Comparison of ENCODE assay signal across 1 cellular context in genomic region chr20:47886454-47887041, GRCh38.
TF ChIP-seq lines count a peak whose summit lies in the region.

No MANE protein-coding gene starts in this region.

TF ChIP-seq in HepG2, 621 proteins besides CTCF, POLR2A, EP300 and RAD21 (continued from another document and continues in another):
- TF ChIP-seq REST (IDR thresholded peaks at IDR 0.05; ENCODE audit: borderline replicate concordance in 1 of 2, low read depth in 1 of 2, low read length in 2 of 2), result no peak
- peak; percentile 31; the same call in 1 of the 2 replicates for TF ChIP-seq HDAC1 (CRISPR knock-in tag; IDR thresholded peaks at IDR 0.05)
- TF ChIP-seq POLR2G (IDR thresholded peaks at IDR 0.05; ENCODE audit: low read depth, low read length), result no peak
- TF ChIP-seq, protein P1, sequence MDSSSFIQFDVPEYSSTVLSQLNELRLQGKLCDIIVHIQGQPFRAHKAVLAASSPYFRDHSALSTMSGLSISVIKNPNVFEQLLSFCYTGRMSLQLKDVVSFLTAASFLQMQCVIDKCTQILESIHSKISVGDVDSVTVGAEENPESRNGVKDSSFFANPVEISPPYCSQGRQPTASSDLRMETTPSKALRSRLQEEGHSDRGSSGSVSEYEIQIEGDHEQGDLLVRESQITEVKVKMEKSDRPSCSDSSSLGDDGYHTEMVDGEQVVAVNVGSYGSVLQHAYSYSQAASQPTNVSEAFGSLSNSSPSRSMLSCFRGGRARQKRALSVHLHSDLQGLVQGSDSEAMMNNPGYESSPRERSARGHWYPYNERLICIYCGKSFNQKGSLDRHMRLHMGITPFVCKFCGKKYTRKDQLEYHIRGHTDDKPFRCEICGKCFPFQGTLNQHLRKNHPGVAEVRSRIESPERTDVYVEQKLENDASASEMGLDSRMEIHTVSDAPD (CRISPR knock-in tag; IDR thresholded peaks at IDR 0.05), result 0 out of 2 replicates have a peak, but pooled peaks have one; percentile 63
- TF ChIP-seq SAP130 (CRISPR knock-in tag; IDR thresholded peaks at IDR 0.05; ENCODE audit: low read depth), result peak; percentile 27; the same call in 1 of the 2 replicates
- TF ChIP-seq, protein P2, sequence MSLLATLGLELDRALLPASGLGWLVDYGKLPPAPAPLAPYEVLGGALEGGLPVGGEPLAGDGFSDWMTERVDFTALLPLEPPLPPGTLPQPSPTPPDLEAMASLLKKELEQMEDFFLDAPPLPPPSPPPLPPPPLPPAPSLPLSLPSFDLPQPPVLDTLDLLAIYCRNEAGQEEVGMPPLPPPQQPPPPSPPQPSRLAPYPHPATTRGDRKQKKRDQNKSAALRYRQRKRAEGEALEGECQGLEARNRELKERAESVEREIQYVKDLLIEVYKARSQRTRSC (CRISPR knock-in tag; IDR thresholded peaks at IDR 0.05; ENCODE audit: low read depth), result no peak
- peak; percentile 22 for TF ChIP-seq HNRNPLL (IDR thresholded peaks at IDR 0.05; ENCODE audit: low read depth, low read length, poor library complexity, severe bottlenecking)
- TF ChIP-seq ZFP1 (CRISPR knock-in tag; IDR thresholded peaks at IDR 0.05), result no peak
- TF ChIP-seq, protein P3, sequence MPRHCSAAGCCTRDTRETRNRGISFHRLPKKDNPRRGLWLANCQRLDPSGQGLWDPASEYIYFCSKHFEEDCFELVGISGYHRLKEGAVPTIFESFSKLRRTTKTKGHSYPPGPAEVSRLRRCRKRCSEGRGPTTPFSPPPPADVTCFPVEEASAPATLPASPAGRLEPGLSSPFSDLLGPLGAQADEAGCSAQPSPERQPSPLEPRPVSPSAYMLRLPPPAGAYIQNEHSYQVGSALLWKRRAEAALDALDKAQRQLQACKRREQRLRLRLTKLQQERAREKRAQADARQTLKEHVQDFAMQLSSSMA (CRISPR knock-in tag; IDR thresholded peaks at IDR 0.05), result peak; percentile 68; the same call in 1 of the 2 replicates
- no peak for TF ChIP-seq ZNF672 (CRISPR knock-in tag; IDR thresholded peaks at IDR 0.05)
- TF ChIP-seq ZKSCAN8 (CRISPR knock-in tag; IDR thresholded peaks at IDR 0.05; ENCODE audit: borderline replicate concordance), result no peak
- TF ChIP-seq, protein P4, sequence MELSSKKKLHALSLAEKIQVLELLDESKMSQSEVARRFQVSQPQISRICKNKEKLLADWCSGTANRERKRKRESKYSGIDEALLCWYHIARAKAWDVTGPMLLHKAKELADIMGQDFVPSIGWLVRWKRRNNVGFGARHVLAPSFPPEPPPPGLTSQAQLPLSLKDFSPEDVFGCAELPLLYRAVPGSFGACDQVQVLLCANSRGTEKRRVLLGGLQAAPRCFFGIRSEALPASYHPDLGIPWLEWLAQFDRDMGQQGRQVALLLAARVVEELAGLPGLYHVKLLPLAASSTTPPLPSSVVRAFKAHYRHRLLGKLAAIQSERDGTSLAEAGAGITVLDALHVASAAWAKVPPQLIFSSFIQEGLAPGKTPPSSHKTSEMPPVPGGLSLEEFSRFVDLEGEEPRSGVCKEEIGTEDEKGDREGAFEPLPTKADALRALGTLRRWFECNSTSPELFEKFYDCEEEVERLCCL (CRISPR knock-in tag; IDR thresholded peaks at IDR 0.05; ENCODE audit: borderline replicate concordance), result no peak
- TF ChIP-seq HNF4G (IDR thresholded peaks at IDR 0.05; ENCODE audit: borderline replicate concordance, low read depth, low read length), result no peak
- peak; percentile 37; the same call in 1 of the 2 replicates for TF ChIP-seq HNF4G (CRISPR knock-in tag; IDR thresholded peaks at IDR 0.05; ENCODE audit: borderline replicate concordance, low read depth)
- TF ChIP-seq MED8 (CRISPR knock-in tag; IDR thresholded peaks at IDR 0.05; ENCODE audit: insufficient replicate concordance), result no peak
- TF ChIP-seq, protein P5, sequence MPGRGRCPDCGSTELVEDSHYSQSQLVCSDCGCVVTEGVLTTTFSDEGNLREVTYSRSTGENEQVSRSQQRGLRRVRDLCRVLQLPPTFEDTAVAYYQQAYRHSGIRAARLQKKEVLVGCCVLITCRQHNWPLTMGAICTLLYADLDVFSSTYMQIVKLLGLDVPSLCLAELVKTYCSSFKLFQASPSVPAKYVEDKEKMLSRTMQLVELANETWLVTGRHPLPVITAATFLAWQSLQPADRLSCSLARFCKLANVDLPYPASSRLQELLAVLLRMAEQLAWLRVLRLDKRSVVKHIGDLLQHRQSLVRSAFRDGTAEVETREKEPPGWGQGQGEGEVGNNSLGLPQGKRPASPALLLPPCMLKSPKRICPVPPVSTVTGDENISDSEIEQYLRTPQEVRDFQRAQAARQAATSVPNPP (CRISPR knock-in tag; IDR thresholded peaks at IDR 0.05), result no peak
- TF ChIP-seq ZNF572 (CRISPR knock-in tag; IDR thresholded peaks at IDR 0.05), result 0 out of 2 replicates have a peak, but pooled peaks have one; percentile 64
- 0 out of 2 replicates have a peak, but pooled peaks have one; percentile 31 for TF ChIP-seq IRF2 (CRISPR knock-in tag; IDR thresholded peaks at IDR 0.05)
- no peak for TF ChIP-seq FOXA1 (IDR thresholded peaks at IDR 0.05)
- TF ChIP-seq FOXA1 (CRISPR knock-in tag; IDR thresholded peaks at IDR 0.05), result peak; percentile 59; the same call in 1 of the 2 replicates
- TF ChIP-seq ZNF350 (CRISPR knock-in tag; IDR thresholded peaks at IDR 0.05; ENCODE audit: borderline replicate concordance, low read depth), result peak; percentile 54; the same call in 1 of the 2 replicates
- no peak for TF ChIP-seq NCOR1 (IDR thresholded peaks at IDR 0.05; ENCODE audit: borderline replicate concordance, low read length)
- no peak for TF ChIP-seq ATF4 (CRISPR knock-in tag; IDR thresholded peaks at IDR 0.05)
- no peak for TF ChIP-seq SMARCE1 (IDR thresholded peaks at IDR 0.05; ENCODE audit: borderline replicate concordance)
- TF ChIP-seq ZNF256 (CRISPR knock-in tag; conservative IDR thresholded peaks at IDR 0.05), result no peak
- TF ChIP-seq, protein P6, sequence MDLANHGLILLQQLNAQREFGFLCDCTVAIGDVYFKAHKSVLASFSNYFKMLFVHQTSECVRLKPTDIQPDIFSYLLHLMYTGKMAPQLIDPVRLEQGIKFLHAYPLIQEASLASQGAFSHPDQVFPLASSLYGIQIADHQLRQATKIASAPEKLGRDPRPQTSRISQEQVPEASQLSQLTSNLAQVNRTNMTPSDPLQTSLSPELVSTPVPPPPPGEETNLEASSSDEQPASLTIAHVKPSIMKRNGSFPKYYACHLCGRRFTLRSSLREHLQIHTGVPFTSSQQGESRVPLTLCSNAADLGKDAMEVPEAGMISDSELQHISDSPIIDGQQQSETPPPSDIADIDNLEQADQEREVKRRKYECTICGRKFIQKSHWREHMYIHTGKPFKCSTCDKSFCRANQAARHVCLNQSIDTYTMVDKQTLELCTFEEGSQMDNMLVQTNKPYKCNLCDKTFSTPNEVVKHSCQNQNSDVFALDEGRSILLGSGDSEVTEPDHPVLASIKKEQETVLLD (CRISPR knock-in tag; IDR thresholded peaks at IDR 0.05; ENCODE audit: low read depth), result no peak
- TF ChIP-seq NFYB (CRISPR knock-in tag; IDR thresholded peaks at IDR 0.05), result peak; percentile 12; the same call in 1 of the 2 replicates
- TF ChIP-seq GATAD1 (CRISPR knock-in tag; IDR thresholded peaks at IDR 0.05), result no peak
- no peak for TF ChIP-seq ZNF446 (CRISPR knock-in tag; IDR thresholded peaks at IDR 0.05)
- TF ChIP-seq AKAP8 (CRISPR knock-in tag; IDR thresholded peaks at IDR 0.05), result no peak
- no peak for TF ChIP-seq NBN (conservative IDR thresholded peaks at IDR 0.05)
- TF ChIP-seq, protein P7, sequence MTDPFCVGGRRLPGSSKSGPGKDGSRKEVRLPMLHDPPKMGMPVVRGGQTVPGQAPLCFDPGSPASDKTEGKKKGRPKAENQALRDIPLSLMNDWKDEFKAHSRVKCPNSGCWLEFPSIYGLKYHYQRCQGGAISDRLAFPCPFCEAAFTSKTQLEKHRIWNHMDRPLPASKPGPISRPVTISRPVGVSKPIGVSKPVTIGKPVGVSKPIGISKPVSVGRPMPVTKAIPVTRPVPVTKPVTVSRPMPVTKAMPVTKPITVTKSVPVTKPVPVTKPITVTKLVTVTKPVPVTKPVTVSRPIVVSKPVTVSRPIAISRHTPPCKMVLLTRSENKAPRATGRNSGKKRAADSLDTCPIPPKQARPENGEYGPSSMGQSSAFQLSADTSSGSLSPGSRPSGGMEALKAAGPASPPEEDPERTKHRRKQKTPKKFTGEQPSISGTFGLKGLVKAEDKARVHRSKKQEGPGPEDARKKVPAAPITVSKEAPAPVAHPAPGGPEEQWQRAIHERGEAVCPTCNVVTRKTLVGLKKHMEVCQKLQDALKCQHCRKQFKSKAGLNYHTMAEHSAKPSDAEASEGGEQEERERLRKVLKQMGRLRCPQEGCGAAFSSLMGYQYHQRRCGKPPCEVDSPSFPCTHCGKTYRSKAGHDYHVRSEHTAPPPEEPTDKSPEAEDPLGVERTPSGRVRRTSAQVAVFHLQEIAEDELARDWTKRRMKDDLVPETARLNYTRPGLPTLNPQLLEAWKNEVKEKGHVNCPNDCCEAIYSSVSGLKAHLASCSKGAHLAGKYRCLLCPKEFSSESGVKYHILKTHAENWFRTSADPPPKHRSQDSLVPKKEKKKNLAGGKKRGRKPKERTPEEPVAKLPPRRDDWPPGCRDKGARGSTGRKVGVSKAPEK (CRISPR knock-in tag; IDR thresholded peaks at IDR 0.05; ENCODE audit: borderline replicate concordance), result no peak
- TF ChIP-seq CEBPZ (IDR thresholded peaks at IDR 0.05; ENCODE audit: low read length), result no peak
- no peak for TF ChIP-seq ZBTB21 (CRISPR knock-in tag; IDR thresholded peaks at IDR 0.05)
- TF ChIP-seq ZNF83 (CRISPR knock-in tag; IDR thresholded peaks at IDR 0.05; ENCODE audit: borderline replicate concordance), result peak; percentile 40; the same call in 1 of the 2 replicates
- no peak for TF ChIP-seq ZFP36L1 (CRISPR knock-in tag; IDR thresholded peaks at IDR 0.05)
- no peak for TF ChIP-seq ZBTB20 (CRISPR knock-in tag; IDR thresholded peaks at IDR 0.05; ENCODE audit: borderline replicate concordance, low read depth)
- peak; percentile 87; the same call in 1 of the 2 replicates for TF ChIP-seq ZNF598 (CRISPR knock-in tag; IDR thresholded peaks at IDR 0.05; ENCODE audit: borderline replicate concordance)
- no peak for TF ChIP-seq HOXD1 (CRISPR knock-in tag; IDR thresholded peaks at IDR 0.05)
